In genomic region chr7:16671811-16672210, GRCh38 we compare ENCODE assay signal across 26 cellular contexts.
"Had no signal": no experiment of that assay in that cellular context is flagged by ENCODE, and none has a peak within 500 bp of the region (broad histone marks: within the 10 kb centered on the region; RNA-seq: fewer than 3 reads in every experiment).

No MANE protein-coding gene starts in this region.

- H3K36me3 Mint-ChIP-seq: natural killer cell had no signal

- H3K27ac Mint-ChIP-seq: immature natural killer cell; mesothelial cell of epicardium; naive B cell; natural killer cell; stimulated activated effector memory CD8-positive, alpha-beta T cell treated with anti-CD3 and anti-CD28 coated beads, Interleukin-12 subunit alpha, Interleukin-12 subunit beta, amount 100 ng/mL, for 72 hours; stimulated activated naive CD8-positive, alpha-beta T cell treated with anti-CD3 and anti-CD28 coated beads, Interleukin-15, Interleukin-2, amounts not matched to agents 100 ng/mL and 50 ng/mL, for 24 hours had no signal

- H3K4me3 ChIP-seq: left lung, lower lobe of right lung, pancreas, prostate gland, skin epidermis, spleen, suprapubic skin, tibial nerve, upper lobe of left lung, vagina had no signal

- DNase-seq: hypothalamus; immature natural killer cell; kidney; left colon; left lung; lower lobe of right lung; mesendoderm; naive B cell; natural killer cell; pancreas; posterior cingulate gyrus; retina; right cardiac atrium; spleen; stimulated activated CD4-positive, alpha-beta T cell treated with anti-CD3 and anti-CD28 coated beads, Interleukin-4, amount 100 ng/mL, for 24 hours; stimulated activated naive CD4-positive, alpha-beta T cell; upper lobe of left lung had no signal

- H3K36me3 ChIP-seq: prostate gland had no signal

- H3K9me3 ChIP-seq: left lung, lower lobe of right lung, pancreas, prostate gland, spleen, suprapubic skin, tibial nerve, upper lobe of left lung, vagina had no signal

- ATAC-seq: left colon; left lung; lower lobe of right lung; natural killer cell; pancreas; right cardiac atrium; sciatic nerve; stimulated activated effector memory CD8-positive, alpha-beta T cell treated with anti-CD3 and anti-CD28 coated beads, Interleukin-12 subunit alpha, Interleukin-12 subunit beta, amount 100 ng/mL, for 72 hours had no signal

- H3K4me3 Mint-ChIP-seq: immature natural killer cell; mesothelial cell of epicardium; naive B cell; natural killer cell; stimulated activated effector memory CD8-positive, alpha-beta T cell treated with anti-CD3 and anti-CD28 coated beads, Interleukin-12 subunit alpha, Interleukin-12 subunit beta, amount 100 ng/mL, for 72 hours; stimulated activated naive CD8-positive, alpha-beta T cell treated with anti-CD3 and anti-CD28 coated beads, Interleukin-15, Interleukin-2, amounts not matched to agents 100 ng/mL and 50 ng/mL, for 24 hours had no signal

- H3K27me3 ChIP-seq: left lung, pancreas, spleen, suprapubic skin, tibial nerve, upper lobe of left lung, vagina had no signal

- H3K27me3 Mint-ChIP-seq: naive B cell; stimulated activated naive CD8-positive, alpha-beta T cell treated with anti-CD3 and anti-CD28 coated beads, Interleukin-15, Interleukin-2, amounts not matched to agents 100 ng/mL and 50 ng/mL, for 24 hours had no signal

- H3K4me1 ChIP-seq: pancreas had no signal

- H3K27ac ChIP-seq: left lung, lower lobe of right lung, pancreas, prostate gland, skin epidermis, spleen, suprapubic skin, upper lobe of left lung, vagina had no signal

- H3K9me3 Mint-ChIP-seq: natural killer cell; stimulated activated effector memory CD8-positive, alpha-beta T cell treated with anti-CD3 and anti-CD28 coated beads, Interleukin-12 subunit alpha, Interleukin-12 subunit beta, amount 100 ng/mL, for 72 hours; stimulated activated naive CD8-positive, alpha-beta T cell treated with anti-CD3 and anti-CD28 coated beads, Interleukin-15, Interleukin-2, amounts not matched to agents 100 ng/mL and 50 ng/mL, for 24 hours had no signal
